31 cellular contexts compared by ENCODE assay signal in genomic region chr2:122083256-122084048, GRCh38.
"Had no signal": no experiment of that assay in that cellular context is flagged by ENCODE, and none has a peak within 500 bp of the region (broad histone marks: within the 10 kb centered on the region; RNA-seq: fewer than 3 reads in every experiment).

No MANE protein-coding gene starts in this region.

- H3K9me3 ChIP-seq: esophagus squamous epithelium, gastroesophageal sphincter had no signal

- H3K9me3 Mint-ChIP-seq: activated B cell treated with CpG ODN at 0.5 μM for 24 hours; activated CD8-positive, alpha-beta T cell treated with anti-CD3 and anti-CD28 coated beads for 36 hours; activated T-cell treated with anti-CD3 and anti-CD28 coated beads, Interleukin-2, amount 50 U/mL, for 4 hours; activated T-helper 17 cell treated with anti-CD3 and anti-CD28 coated beads, Interleukin-2, amount 50 U/mL, for 72 hours; T-helper 2 cell treated with Interferon-gamma antibody and Interleukin-4, amounts not matched to agents 5 μg/mL and 100 μg/mL, for 36 hours had no signal

- H3K4me1 Mint-ChIP-seq: activated B cell treated with CpG ODN at 0.5 μM for 24 hours; activated T-helper 17 cell treated with anti-CD3 and anti-CD28 coated beads, Interleukin-2, amount 50 U/mL, for 72 hours; T-helper 17 cell had no signal

- H3K27me3 Mint-ChIP-seq: activated B cell treated with CpG ODN at 0.5 μM for 24 hours; activated CD8-positive, alpha-beta T cell treated with anti-CD3 and anti-CD28 coated beads for 36 hours; activated naive CD8-positive, alpha-beta T cell; activated T-helper 17 cell treated with anti-CD3 and anti-CD28 coated beads, Interleukin-2, amount 50 U/mL, for 72 hours; effector memory CD8-positive, alpha-beta T cell had no signal

- H3K4me3 Mint-ChIP-seq: activated B cell treated with CpG ODN at 0.5 μM for 24 hours; activated CD8-positive, alpha-beta T cell treated with anti-CD3 and anti-CD28 coated beads for 36 hours; activated naive CD8-positive, alpha-beta T cell; activated T-cell treated with anti-CD3 and anti-CD28 coated beads, Interleukin-2, amount 50 U/mL, for 4 hours; activated T-helper 17 cell treated with anti-CD3 and anti-CD28 coated beads, Interleukin-2, amount 50 U/mL, for 72 hours; effector memory CD8-positive, alpha-beta T cell; T-helper 17 cell; T-helper 2 cell treated with Interferon-gamma antibody and Interleukin-4, amounts not matched to agents 5 μg/mL and 100 μg/mL, for 36 hours had no signal

- H3K27ac ChIP-seq: brain microvascular endothelial cell, esophagus squamous epithelium, gastroesophageal sphincter, WERI-Rb-1 had no signal

- H3K4me3 ChIP-seq: esophagus squamous epithelium, gastroesophageal sphincter had no signal

- H3K27me3 ChIP-seq: brain microvascular endothelial cell, esophagus squamous epithelium, gastroesophageal sphincter had no signal

- ATAC-seq: activated CD4-positive, CD25-positive, alpha-beta regulatory T cell treated with anti-CD3 and anti-CD28 coated beads, Interleukin-2, amount 50 U/mL, for 24 hours; activated CD8-positive, alpha-beta T cell treated with anti-CD3 and anti-CD28 coated beads for 36 hours; activated T-cell treated with anti-CD3 and anti-CD28 coated beads, Interleukin-2, amount 50 U/mL, for 4 hours; activated T-helper 17 cell treated with anti-CD3 and anti-CD28 coated beads, Interleukin-2, amount 50 U/mL, for 72 hours; effector memory CD8-positive, alpha-beta T cell; gastroesophageal sphincter; T-helper 17 cell had no signal

- H3K36me3 Mint-ChIP-seq: activated naive CD8-positive, alpha-beta T cell had no signal

- DNase-seq: activated B cell treated with CpG ODN at 0.5 μM for 24 hours; activated CD4-positive, alpha-beta T cell treated with anti-CD3 and anti-CD28 coated beads for 48 hours; activated CD4-positive, alpha-beta T cell treated with anti-CD3 and anti-CD28 coated beads, Interleukin-2, amount 50 U/mL, for 1 hour; activated CD4-positive, alpha-beta T cell treated with anti-CD3 and anti-CD28 coated beads, Interleukin-2, amount 50 U/mL, for 48 hours; activated CD8-positive, alpha-beta memory T cell treated with anti-CD3 and anti-CD28 coated beads for 24 hours; activated CD8-positive, alpha-beta T cell treated with anti-CD3 and anti-CD28 coated beads for 36 hours; activated effector memory CD4-positive, alpha-beta T cell treated with Interleukin-2 at 50 U/mL for 16 hours; activated gamma-delta T cell treated with Interleukin-2 at 50 U/mL for 16 hours; activated naive CD4-positive, alpha-beta T cell treated with anti-CD3 and anti-CD28 coated beads, Interleukin-2, amount 50 U/mL, for 16 hours; activated naive CD4-positive, alpha-beta T cell treated with Interleukin-2 at 50 U/mL for 16 hours; activated T-cell treated with anti-CD3 and anti-CD28 coated beads, Interleukin-2, amount 50 U/mL, for 4 hours; amniotic stem cell; anterior cingulate cortex; brain microvascular endothelial cell; caudate nucleus; cortex of kidney; dermis blood vessel endothelial cell; effector CD4-positive, alpha-beta T cell; effector memory CD8-positive, alpha-beta T cell; erythroblast; esophagus squamous epithelium; foreskin melanocyte; T-helper 1 cell; T-helper 17 cell; T1000; WERI-Rb-1 had no signal

- H3K27ac Mint-ChIP-seq: activated B cell treated with CpG ODN at 0.5 μM for 24 hours; activated CD8-positive, alpha-beta T cell treated with anti-CD3 and anti-CD28 coated beads for 36 hours; activated naive CD8-positive, alpha-beta T cell; activated T-helper 17 cell treated with anti-CD3 and anti-CD28 coated beads, Interleukin-2, amount 50 U/mL, for 72 hours; effector memory CD8-positive, alpha-beta T cell; T-helper 17 cell; T-helper 2 cell treated with Interferon-gamma antibody and Interleukin-4, amounts not matched to agents 5 μg/mL and 100 μg/mL, for 36 hours had no signal

- H3K4me1 ChIP-seq: esophagus squamous epithelium, gastroesophageal sphincter had no signal

- H3K36me3 ChIP-seq: brain microvascular endothelial cell, esophagus squamous epithelium, gastroesophageal sphincter, WERI-Rb-1 had no signal
